In genomic region chr7:7718461-7718860, GRCh38 we compare ENCODE assay signal across 8 cellular contexts. TPM values are rescaled to one million over a fixed set of nuclear protein-coding genes. Genes with fewer than 3 reads are reported as not detected.
DNase-seq lines count a peak whose midpoint lies in the region; ATAC-seq and TF ChIP-seq lines count a peak whose summit lies in the region.

Gene RPA3 (minus strand): TSS chr7:7718607. CDS start chr7:7640418, 78,189 bp downstream.

- H3K4me2 ChIP-seq in PC-3 (ENCODE audit: low read length): peak within 1 kb of the TSS; percentile 63

- H2AFZ ChIP-seq in PC-3 (ENCODE audit: low read length): peak within 1 kb of the TSS; percentile 6

- no peaks in the 10 kb centered on the region for H3K9me2 ChIP-seq in PC-3 (replicated peaks; ENCODE audit: low read length)

- no peaks in the 10 kb centered on the region for H3F3A ChIP-seq in PC-3 (ENCODE audit: low read length, unreplicated experiment)

- H3K4me1 ChIP-seq in PC-3 (ENCODE audit: insufficient read depth, low read length): peaks cover 16% of the 10 kb centered on the region
- peaks cover 0 to 10% (median 4%) of the 10 kb centered on the region in 4 donors for H3K4me1 ChIP-seq in esophagus muscularis mucosa
- H3K4me1 ChIP-seq in ovary (ENCODE audit: insufficient read depth): no peaks in the 10 kb centered on the region

- no peaks in the 10 kb centered on the region for H3K27me3 ChIP-seq in PC-3 (ENCODE audit: low read length)
- no peaks in the 10 kb centered on the region for H3K27me3 ChIP-seq in esophagus muscularis mucosa
- no peaks in the 10 kb centered on the region for H3K27me3 ChIP-seq in ovary

- no peaks in the 10 kb centered on the region for H3K36me3 ChIP-seq in PC-3 (ENCODE audit: low read depth, low read length)
- no peaks in the 10 kb centered on the region for H3K36me3 ChIP-seq in esophagus muscularis mucosa
- H3K36me3 ChIP-seq in ovary: no peaks in the 10 kb centered on the region

- TF ChIP-seq CTCF in PC-3 (conservative IDR thresholded peaks at IDR 0.05; ENCODE audit: low read depth, low read length): no peak
- no peak for TF ChIP-seq CTCF in esophagus muscularis mucosa (IDR thresholded peaks at IDR 0.05)
- TF ChIP-seq CTCF in ovary (IDR thresholded peaks at IDR 0.05): no peak

- H3K9me3 ChIP-seq in PC-3 (ENCODE audit: low read length) (no peaks in the 10 kb centered on the region), esophagus muscularis mucosa (no peaks in the 10 kb centered on the region), ovary (no peaks in the 10 kb centered on the region)

- CTCF ChIA-PET in PC-3 (lab: Charles Lee): interaction anchor here (1.6 kb wide), 1 partner anchor 37 kb away, joined by 6 read pairs; no protein-coding TSS in a partner anchor

- no peak within 1 kb of the TSS for H3K9ac ChIP-seq in PC-3 (ENCODE audit: low read length)

- H3K79me2 ChIP-seq in PC-3 (ENCODE audit: low read length): no peaks in the 10 kb centered on the region

- H3K4me3 ChIP-seq in PC-3 (ENCODE audit: low read length) (0 out of 2 replicates have a peak within 1 kb of the TSS, but pooled peaks have one; percentile 13), esophagus muscularis mucosa (no peak within 1 kb of the TSS), ovary (no peak within 1 kb of the TSS)

- H3K27ac ChIP-seq in PC-3 (ENCODE audit: low read length) (no peak within 1 kb of the TSS), esophagus muscularis mucosa (replicated peaks in 1 of 4) (no peak within 1 kb of the TSS), ovary (no peak within 1 kb of the TSS)

- no peak for TF ChIP-seq EP300 in esophagus muscularis mucosa (IDR thresholded peaks at IDR 0.05)
- no peak for TF ChIP-seq EP300 in ovary (IDR thresholded peaks at IDR 0.05)

- no peak for DNase-seq in Daoy (ENCODE audit: low read depth)
- no peak for DNase-seq in PC-3
- DNase-seq in esophagus muscularis mucosa (ENCODE audit: extremely low spot score): no peak
- no peak for DNase-seq in ovary
- no peak for DNase-seq in AG08395 (ENCODE audit: low spot score)
- no peak for DNase-seq in D341Med (ENCODE audit: low spot score)

- POLR2A ChIA-PET in PC-3 (lab: Charles Lee; ENCODE audit: unreplicated experiment): interaction anchor here (0.6 to 1.2 kb wide), 2 partner anchors 25 to 448 kb away, joined by 3 to 5 read pairs; no protein-coding TSS in a partner anchor

- H4K20me1 ChIP-seq in PC-3 (ENCODE audit: low read length): no peaks in the 10 kb centered on the region

- TF ChIP-seq POLR2A in esophagus muscularis mucosa (IDR thresholded peaks at IDR 0.05; ENCODE audit: low read depth): no peak
- TF ChIP-seq POLR2A in ovary (IDR thresholded peaks at IDR 0.05): no peak

- intact Hi-C loops in PC-3 (cut with micrococcal nuclease) (loop anchor here (2.0 kb wide), 1 partner anchor 14 kb away; no protein-coding TSS in a partner anchor), esophagus muscularis mucosa (cut with DNase I) (no loop called here), ovary (cut with DNase I) (no loop called here)

- no TSS peak for BruUV-seq in PC-3 (replicated peaks; lab: Mats Ljungman, UMichigan)

- ATAC-seq in PC-3 (peak; percentile 49), GM18519 (IDR thresholded peaks at IDR 0.05; ENCODE audit: low FRiP score, unreplicated experiment) (no peak), GM18861 (IDR thresholded peaks at IDR 0.05; ENCODE audit: unreplicated experiment) (no peak)

- WGBS in esophagus muscularis mucosa: 69% methylated on average over 1 of the region's 1 CpG
- 66 to 82% (median 79%) methylated on average over 1 of the region's 1 CpG for WGBS in ovary, 3 donors

RNA-seq across cellular contexts. Expression of gene RPA3, which starts in this region (rescaled TPM):
- 74.7 and 125 TPM in 2 replicates for total RNA-seq in Daoy (2014; rRNA removed; shearing (Covaris generic))
- total RNA-seq in PC-3 (2014; rRNA removed) (38.9 and 39.3 TPM in 2 replicates), esophagus muscularis mucosa (10 to 100 TPM; 11.5 to 22.0 (median 16.3) TPM), ovary (10 to 100 TPM in 6 of 7 donors, 1 to 10 TPM in 1; 8.6 to 28.6 (median 17.8) TPM)
- 10 to 100 TPM; 16.8 to 22.2 TPM for polyA plus RNA-seq in ovary
